29 cellular contexts compared by ENCODE assay signal in genomic region chr19:8135946-8136618, GRCh38. TPM values are rescaled to one million over a fixed set of nuclear protein-coding genes. Genes with fewer than 3 reads are reported as not detected.
"Had no signal": no experiment of that assay in that cellular context is flagged by ENCODE, and none has a peak within 500 bp of the region (broad histone marks: within the 10 kb centered on the region; RNA-seq: fewer than 3 reads in every experiment).

No MANE protein-coding gene starts in this region.

- H3K4me1 ChIP-seq: esophagus muscularis mucosa, foreskin keratinocyte, gastroesophageal sphincter, right lobe of liver, vagina had no signal

- H3K9ac ChIP-seq: parathyroid adenoma had no signal

- ATAC-seq: foreskin keratinocyte; gastroesophageal sphincter; heart right ventricle; natural killer cell; stimulated activated naive B cell treated with anti-CD40 and anti-IgM and Interleukin-4, amounts not matched to agents 10 μg/mL and 1 μg/mL and 100 μg/mL, for 72 hours had no signal

- H3K4me3 ChIP-seq: dorsolateral prefrontal cortex, esophagus muscularis mucosa, gastroesophageal sphincter, heart right ventricle, lung, right lobe of liver, thoracic aorta, tibial nerve, vagina had no signal

- H3K4me3 Mint-ChIP-seq: endodermal cell; memory B cell; natural killer cell; stimulated activated naive B cell treated with anti-CD40 and anti-IgM and Interleukin-4, amounts not matched to agents 10 μg/mL and 1 μg/mL and 100 μg/mL, for 72 hours; stimulated activated naive CD8-positive, alpha-beta T cell treated with anti-CD3 and anti-CD28 coated beads, Interleukin-15, Interleukin-2, amounts not matched to agents 100 ng/mL and 50 ng/mL, for 24 hours had no signal

- DNase-seq: dorsolateral prefrontal cortex; effector CD4-positive, alpha-beta T cell; endodermal cell; foreskin keratinocyte; heart right ventricle; hippocampal formation; natural killer cell; right lobe of liver; small intestine; stimulated activated CD4-positive, alpha-beta T cell treated with anti-CD3 and anti-CD28 coated beads, Interleukin-15, amount 100 ng/mL, for 24 hours; stimulated activated CD4-positive, alpha-beta T cell treated with anti-CD3 and anti-CD28 coated beads, Interleukin-2, amount 100 ng/mL, for 48 hours; stimulated activated naive B cell treated with anti-CD40 and anti-IgM and Interleukin-4, amounts not matched to agents 10 μg/mL and 1 μg/mL and 100 μg/mL, for 72 hours had no signal

- H3K9me3 Mint-ChIP-seq: endodermal cell; memory B cell; natural killer cell; stimulated activated naive B cell treated with anti-CD40 and anti-IgM and Interleukin-4, amounts not matched to agents 10 μg/mL and 1 μg/mL and 100 μg/mL, for 72 hours; stimulated activated naive CD8-positive, alpha-beta T cell treated with anti-CD3 and anti-CD28 coated beads, Interleukin-15, Interleukin-2, amounts not matched to agents 100 ng/mL and 50 ng/mL, for 24 hours had no signal

- H3K4me1 Mint-ChIP-seq: endodermal cell; memory B cell; natural killer cell; stimulated activated naive B cell treated with anti-CD40 and anti-IgM and Interleukin-4, amounts not matched to agents 10 μg/mL and 1 μg/mL and 100 μg/mL, for 72 hours had no signal

- H3K27me3 ChIP-seq: neutrophil, right lobe of liver, tibial nerve, vagina had no signal

- H3K9me3 ChIP-seq: esophagus muscularis mucosa, gastroesophageal sphincter, heart right ventricle, neutrophil, right lobe of liver, thoracic aorta, tibial nerve, vagina had no signal

- H3K36me3 ChIP-seq: esophagus muscularis mucosa, gastroesophageal sphincter, heart right ventricle, neutrophil, right lobe of liver, thoracic aorta, tibial nerve, vagina had no signal

- H3K27ac Mint-ChIP-seq: endodermal cell; memory B cell; natural killer cell; stimulated activated naive B cell treated with anti-CD40 and anti-IgM and Interleukin-4, amounts not matched to agents 10 μg/mL and 1 μg/mL and 100 μg/mL, for 72 hours; stimulated activated naive CD8-positive, alpha-beta T cell treated with anti-CD3 and anti-CD28 coated beads, Interleukin-15, Interleukin-2, amounts not matched to agents 100 ng/mL and 50 ng/mL, for 24 hours had no signal

- H3K36me3 Mint-ChIP-seq: memory B cell; natural killer cell; stimulated activated naive B cell treated with anti-CD40 and anti-IgM and Interleukin-4, amounts not matched to agents 10 μg/mL and 1 μg/mL and 100 μg/mL, for 72 hours had no signal

- H3K27ac ChIP-seq: dorsolateral prefrontal cortex, epithelial cell of prostate, esophagus muscularis mucosa, foreskin keratinocyte, gastroesophageal sphincter, heart right ventricle, neutrophil, parathyroid adenoma, right lobe of liver, thoracic aorta, tibial nerve, vagina had no signal

- H2AFZ ChIP-seq: parathyroid adenoma had no signal

- H3K79me2 ChIP-seq: parathyroid adenoma had no signal

- H3K27me3 Mint-ChIP-seq: progenitor cell of endocrine pancreas; stimulated activated naive CD8-positive, alpha-beta T cell treated with anti-CD3 and anti-CD28 coated beads, Interleukin-15, Interleukin-2, amounts not matched to agents 100 ng/mL and 50 ng/mL, for 24 hours had no signal

RNA-seq across cellular contexts. Expression of gene FBN3, which starts 13.3 kb away (rescaled TPM):
- total RNA-seq: foreskin keratinocyte, mononuclear cell, omental fat pad, thoracic aorta, ureter, vagina had no signal
- polyA plus RNA-seq: fibroblast of lung, foreskin keratinocyte, heart right ventricle, keratinocyte had no signal
